In the genomic region with DNA sequence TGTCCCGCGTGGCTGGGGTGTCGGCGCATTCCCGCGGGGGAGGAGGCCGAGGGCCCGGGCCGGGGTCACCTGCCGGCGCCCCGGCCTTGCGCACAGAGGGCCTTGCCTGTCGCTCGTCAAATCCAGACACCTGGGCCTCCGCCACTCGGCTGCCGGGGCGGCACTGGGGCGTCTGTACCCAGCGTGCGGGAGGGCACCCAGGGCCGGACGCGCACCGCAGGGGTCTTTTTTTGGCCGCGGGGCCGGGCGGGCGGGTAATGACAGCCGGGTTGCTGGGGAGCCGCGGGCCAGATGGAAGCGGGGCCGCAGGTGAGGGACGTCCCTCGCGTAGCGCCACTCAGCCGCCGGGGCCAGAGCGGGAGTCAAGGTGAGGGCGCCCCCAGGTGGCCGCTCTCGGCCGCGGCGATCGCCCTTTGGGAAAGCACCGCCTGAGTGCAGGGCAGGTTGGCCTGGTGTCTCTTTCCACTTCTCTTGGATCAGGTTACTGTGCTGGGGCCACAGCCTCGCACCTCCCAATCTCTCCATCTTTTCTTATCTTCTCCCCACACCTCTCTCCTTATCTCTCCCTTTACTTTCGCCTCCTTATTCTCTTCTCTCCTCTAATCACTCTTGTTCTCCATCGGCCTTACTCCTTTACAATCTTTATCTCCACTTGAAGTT, we compare ENCODE assay signal across 1 cellular context.
TF ChIP-seq lines count a peak whose summit lies in the region.

No MANE protein-coding gene starts in this region.

TF ChIP-seq in HEK293, 187 proteins besides CTCF, POLR2A, EP300 and RAD21 (continued from another document and continues in another):
- TF ChIP-seq ZNF202 (tag by site-specific recombination; IDR thresholded peaks at IDR 0.05; ENCODE audit: borderline replicate concordance) (no peak), ZSCAN18 (tag by site-specific recombination; IDR thresholded peaks at IDR 0.05) (no peak), ZNF701 (tag by site-specific recombination; IDR thresholded peaks at IDR 0.05) (no peak), SCRT1 (tag by site-specific recombination; IDR thresholded peaks at IDR 0.05; ENCODE audit: borderline replicate concordance) (no peak), ZNF549 (tag by site-specific recombination; IDR thresholded peaks at IDR 0.05) (no peak), ZNF433 (tag by site-specific recombination; IDR thresholded peaks at IDR 0.05; ENCODE audit: low read depth) (no peak), ZNF175 (tag by site-specific recombination; IDR thresholded peaks at IDR 0.05) (no peak), ZNF416 (tag by site-specific recombination; IDR thresholded peaks at IDR 0.05) (no peak), GLIS1 (tag by site-specific recombination; IDR thresholded peaks at IDR 0.05) (peak; percentile 59), ZNF302 (tag by site-specific recombination; IDR thresholded peaks at IDR 0.05; ENCODE audit: low read depth) (no peak), ZNF426 (tag by site-specific recombination; IDR thresholded peaks at IDR 0.05) (no peak), ZBTB10 (tag by site-specific recombination; IDR thresholded peaks at IDR 0.05) (no peak), ZNF677 (tag by site-specific recombination; IDR thresholded peaks at IDR 0.05) (no peak), ZNF610 (tag by site-specific recombination; IDR thresholded peaks at IDR 0.05; ENCODE audit: borderline replicate concordance) (no peak; the same call in 1 of the 2 replicates), ZNF768 (tag by site-specific recombination; IDR thresholded peaks at IDR 0.05) (no peak), ZNF274 (IDR thresholded peaks at IDR 0.05; ENCODE audit: low read length) (no peak), ZNF274 (tag by site-specific recombination; IDR thresholded peaks at IDR 0.05; ENCODE audit: borderline replicate concordance) (no peak), ZBTB7A (tag by site-specific recombination; IDR thresholded peaks at IDR 0.05; ENCODE audit: low read depth) (no peak), ZNF837 (tag by site-specific recombination; IDR thresholded peaks at IDR 0.05) (no peak), ZBTB21 (tag by site-specific recombination; IDR thresholded peaks at IDR 0.05) (no peak), ZNF155 (tag by site-specific recombination; IDR thresholded peaks at IDR 0.05) (no peak), ZNF169 (tag by site-specific recombination; IDR thresholded peaks at IDR 0.05) (no peak), ZBTB1 (tag by site-specific recombination; IDR thresholded peaks at IDR 0.05) (no peak), ZFP37 (tag by site-specific recombination; IDR thresholded peaks at IDR 0.05) (no peak), ZNF555 (tag by site-specific recombination; conservative IDR thresholded peaks at IDR 0.05) (no peak), ZNF404 (tag by site-specific recombination; IDR thresholded peaks at IDR 0.05) (no peak), ZNF335 (tag by site-specific recombination; conservative IDR thresholded peaks at IDR 0.05) (0 out of 2 replicates have a peak, but pooled peaks have one; percentile 14), KLF10 (tag by site-specific recombination; IDR thresholded peaks at IDR 0.05) (no peak), ZNF596 (tag by site-specific recombination; IDR thresholded peaks at IDR 0.05) (no peak), ZNF561 (tag by site-specific recombination; IDR thresholded peaks at IDR 0.05; ENCODE audit: borderline replicate concordance) (no peak), ZNF398 (tag by site-specific recombination; IDR thresholded peaks at IDR 0.05) (no peak), GLIS2 (tag by site-specific recombination; IDR thresholded peaks at IDR 0.05) (no peak), ZNF214 (tag by site-specific recombination; IDR thresholded peaks at IDR 0.05; ENCODE audit: borderline replicate concordance) (no peak), ATF2 (tag by site-specific recombination; IDR thresholded peaks at IDR 0.05; ENCODE audit: low read depth) (no peak), ZNF580 (tag by site-specific recombination; IDR thresholded peaks at IDR 0.05) (no peak), ZNF350 (tag by site-specific recombination; IDR thresholded peaks at IDR 0.05) (no peak), YY2 (tag by site-specific recombination; IDR thresholded peaks at IDR 0.05) (no peak), ZNF324 (tag by site-specific recombination; IDR thresholded peaks at IDR 0.05) (peak; percentile 24; the same call in 1 of the 2 replicates), ZSCAN30 (tag by site-specific recombination; IDR thresholded peaks at IDR 0.05) (no peak), ZNF776 (tag by site-specific recombination; IDR thresholded peaks at IDR 0.05; ENCODE audit: borderline replicate concordance) (no peak)
- TF ChIP-seq, protein P1, sequence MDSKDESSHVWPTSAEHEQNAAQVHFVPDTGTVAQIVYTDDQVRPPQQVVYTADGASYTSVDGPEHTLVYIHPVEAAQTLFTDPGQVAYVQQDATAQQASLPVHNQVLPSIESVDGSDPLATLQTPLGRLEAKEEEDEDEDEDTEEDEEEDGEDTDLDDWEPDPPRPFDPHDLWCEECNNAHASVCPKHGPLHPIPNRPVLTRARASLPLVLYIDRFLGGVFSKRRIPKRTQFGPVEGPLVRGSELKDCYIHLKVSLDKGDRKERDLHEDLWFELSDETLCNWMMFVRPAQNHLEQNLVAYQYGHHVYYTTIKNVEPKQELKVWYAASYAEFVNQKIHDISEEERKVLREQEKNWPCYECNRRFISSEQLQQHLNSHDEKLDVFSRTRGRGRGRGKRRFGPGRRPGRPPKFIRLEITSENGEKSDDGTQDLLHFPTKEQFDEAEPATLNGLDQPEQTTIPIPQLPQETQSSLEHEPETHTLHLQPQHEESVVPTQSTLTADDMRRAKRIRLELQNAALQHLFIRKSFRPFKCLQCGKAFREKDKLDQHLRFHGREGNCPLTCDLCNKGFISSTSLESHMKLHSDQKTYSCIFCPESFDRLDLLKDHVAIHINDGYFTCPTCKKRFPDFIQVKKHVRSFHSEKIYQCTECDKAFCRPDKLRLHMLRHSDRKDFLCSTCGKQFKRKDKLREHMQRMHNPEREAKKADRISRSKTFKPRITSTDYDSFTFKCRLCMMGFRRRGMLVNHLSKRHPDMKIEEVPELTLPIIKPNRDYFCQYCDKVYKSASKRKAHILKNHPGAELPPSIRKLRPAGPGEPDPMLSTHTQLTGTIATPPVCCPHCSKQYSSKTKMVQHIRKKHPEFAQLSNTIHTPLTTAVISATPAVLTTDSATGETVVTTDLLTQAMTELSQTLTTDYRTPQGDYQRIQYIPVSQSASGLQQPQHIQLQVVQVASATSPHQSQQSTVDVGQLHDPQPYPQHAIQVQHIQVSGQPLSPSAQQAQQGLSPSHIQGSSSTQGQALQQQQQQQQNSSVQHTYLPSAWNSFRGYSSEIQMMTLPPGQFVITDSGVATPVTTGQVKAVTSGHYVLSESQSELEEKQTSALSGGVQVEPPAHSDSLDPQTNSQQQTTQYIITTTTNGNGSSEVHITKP (tag by site-specific recombination; IDR thresholded peaks at IDR 0.05), result peak; percentile 47; the same call in 1 of the 2 replicates
- TF ChIP-seq, protein P2, sequence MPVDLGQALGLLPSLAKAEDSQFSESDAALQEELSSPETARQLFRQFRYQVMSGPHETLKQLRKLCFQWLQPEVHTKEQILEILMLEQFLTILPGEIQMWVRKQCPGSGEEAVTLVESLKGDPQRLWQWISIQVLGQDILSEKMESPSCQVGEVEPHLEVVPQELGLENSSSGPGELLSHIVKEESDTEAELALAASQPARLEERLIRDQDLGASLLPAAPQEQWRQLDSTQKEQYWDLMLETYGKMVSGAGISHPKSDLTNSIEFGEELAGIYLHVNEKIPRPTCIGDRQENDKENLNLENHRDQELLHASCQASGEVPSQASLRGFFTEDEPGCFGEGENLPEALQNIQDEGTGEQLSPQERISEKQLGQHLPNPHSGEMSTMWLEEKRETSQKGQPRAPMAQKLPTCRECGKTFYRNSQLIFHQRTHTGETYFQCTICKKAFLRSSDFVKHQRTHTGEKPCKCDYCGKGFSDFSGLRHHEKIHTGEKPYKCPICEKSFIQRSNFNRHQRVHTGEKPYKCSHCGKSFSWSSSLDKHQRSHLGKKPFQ (tag by site-specific recombination; IDR thresholded peaks at IDR 0.05), result no peak
- TF ChIP-seq, protein P3, sequence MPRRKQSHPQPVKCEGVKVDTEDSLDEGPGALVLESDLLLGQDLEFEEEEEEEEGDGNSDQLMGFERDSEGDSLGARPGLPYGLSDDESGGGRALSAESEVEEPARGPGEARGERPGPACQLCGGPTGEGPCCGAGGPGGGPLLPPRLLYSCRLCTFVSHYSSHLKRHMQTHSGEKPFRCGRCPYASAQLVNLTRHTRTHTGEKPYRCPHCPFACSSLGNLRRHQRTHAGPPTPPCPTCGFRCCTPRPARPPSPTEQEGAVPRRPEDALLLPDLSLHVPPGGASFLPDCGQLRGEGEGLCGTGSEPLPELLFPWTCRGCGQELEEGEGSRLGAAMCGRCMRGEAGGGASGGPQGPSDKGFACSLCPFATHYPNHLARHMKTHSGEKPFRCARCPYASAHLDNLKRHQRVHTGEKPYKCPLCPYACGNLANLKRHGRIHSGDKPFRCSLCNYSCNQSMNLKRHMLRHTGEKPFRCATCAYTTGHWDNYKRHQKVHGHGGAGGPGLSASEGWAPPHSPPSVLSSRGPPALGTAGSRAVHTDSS (tag by site-specific recombination; IDR thresholded peaks at IDR 0.05), result no peak
- TF ChIP-seq, protein P4, sequence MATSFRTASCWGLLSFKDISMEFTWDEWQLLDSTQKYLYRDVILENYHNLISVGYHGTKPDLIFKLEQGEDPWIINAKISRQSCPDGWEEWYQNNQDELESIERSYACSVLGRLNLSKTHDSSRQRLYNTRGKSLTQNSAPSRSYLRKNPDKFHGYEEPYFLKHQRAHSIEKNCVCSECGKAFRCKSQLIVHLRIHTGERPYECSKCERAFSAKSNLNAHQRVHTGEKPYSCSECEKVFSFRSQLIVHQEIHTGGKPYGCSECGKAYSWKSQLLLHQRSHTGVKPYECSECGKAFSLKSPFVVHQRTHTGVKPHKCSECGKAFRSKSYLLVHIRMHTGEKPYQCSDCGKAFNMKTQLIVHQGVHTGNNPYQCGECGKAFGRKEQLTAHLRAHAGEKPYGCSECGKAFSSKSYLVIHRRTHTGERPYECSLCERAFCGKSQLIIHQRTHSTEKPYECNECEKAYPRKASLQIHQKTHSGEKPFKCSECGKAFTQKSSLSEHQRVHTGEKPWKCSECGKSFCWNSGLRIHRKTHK (tag by site-specific recombination; IDR thresholded peaks at IDR 0.05), result no peak
- TF ChIP-seq, protein P5, sequence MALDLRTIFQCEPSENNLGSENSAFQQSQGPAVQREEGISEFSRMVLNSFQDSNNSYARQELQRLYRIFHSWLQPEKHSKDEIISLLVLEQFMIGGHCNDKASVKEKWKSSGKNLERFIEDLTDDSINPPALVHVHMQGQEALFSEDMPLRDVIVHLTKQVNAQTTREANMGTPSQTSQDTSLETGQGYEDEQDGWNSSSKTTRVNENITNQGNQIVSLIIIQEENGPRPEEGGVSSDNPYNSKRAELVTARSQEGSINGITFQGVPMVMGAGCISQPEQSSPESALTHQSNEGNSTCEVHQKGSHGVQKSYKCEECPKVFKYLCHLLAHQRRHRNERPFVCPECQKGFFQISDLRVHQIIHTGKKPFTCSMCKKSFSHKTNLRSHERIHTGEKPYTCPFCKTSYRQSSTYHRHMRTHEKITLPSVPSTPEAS (tag by site-specific recombination; IDR thresholded peaks at IDR 0.05), result no peak
